In genomic region chr6:156976144-156977088, GRCh38 we compare ENCODE assay signal across 9 cellular contexts.
DNase-seq lines count a peak whose midpoint lies in the region; ATAC-seq and TF ChIP-seq lines count a peak whose summit lies in the region.
"Had no signal": no experiment of that assay in that cellular context is flagged by ENCODE, and none has a peak within 500 bp of the region (broad histone marks: within the 10 kb centered on the region; RNA-seq: fewer than 3 reads in every experiment).

No MANE protein-coding gene starts in this region.

- peak; percentile 25 for ATAC-seq in activated CD4-positive, alpha-beta T cell treated with anti-CD3 and anti-CD28 coated beads for 36 hours
- ATAC-seq in stimulated activated naive CD8-positive, alpha-beta T cell treated with anti-CD3 and anti-CD28 coated beads, Interleukin-15, Interleukin-2, amounts not matched to agents 100 U/mL and 50 U/mL, for 24 hours = peak; percentile 42

- H3K9me3 Mint-ChIP-seq in activated CD4-positive, alpha-beta T cell treated with anti-CD3 and anti-CD28 coated beads for 36 hours (ENCODE audit: low read depth) = no peaks in the 10 kb centered on the region

- peak overlapping the region; percentile 58 for H3K4me3 Mint-ChIP-seq in activated CD4-positive, alpha-beta T cell treated with anti-CD3 and anti-CD28 coated beads for 36 hours

- DNase-seq in activated CD4-positive, alpha-beta T cell treated with anti-CD3 and anti-CD28 coated beads for 36 hours = peak; percentile 25
- no peak for DNase-seq in activated CD4-positive, alpha-beta T cell treated with anti-CD3 and anti-CD28 coated beads, Interleukin-2, amount 50 U/mL, for 48 hours
- DNase-seq in SK-N-SH (no peak), glomerular visceral epithelial cell (ENCODE audit: extremely low spot score) (peak; percentile 46), A673 (ENCODE audit: low spot score) (no peak), GM19240 (ENCODE audit: insufficient read length, low spot score) (no peak), AG20443 (ENCODE audit: low spot score) (no peak)
- DNase-seq in stimulated activated naive CD8-positive, alpha-beta T cell treated with anti-CD3 and anti-CD28 coated beads, Interleukin-15, Interleukin-2, amounts not matched to agents 100 U/mL and 50 U/mL, for 24 hours = no peak

- H3K27ac ChIP-seq in SK-N-SH (ENCODE audit: low read depth in 2 of 2, low read length in 1 of 2) (peak overlapping the region; percentile 63 to 69), A673 (ENCODE audit: low read depth, low read length, poor library complexity, severe bottlenecking) (no peak overlapping the region)
- H3K27ac ChIP-seq: C4-2B had no signal

- no peaks in the 10 kb centered on the region for H3K9me2 ChIP-seq in SK-N-SH

- peaks cover 86% of the 10 kb centered on the region for H3K4me1 Mint-ChIP-seq in activated CD4-positive, alpha-beta T cell treated with anti-CD3 and anti-CD28 coated beads for 36 hours

- peak overlapping the region; percentile 47 to 55 for H3K4me3 ChIP-seq in SK-N-SH (ENCODE audit: low read depth in 2 of 2, low read length in 1 of 2)
- H3K4me3 ChIP-seq in A673 (ENCODE audit: low read depth, low read length, poor library complexity, severe bottlenecking) = no peak overlapping the region

- H3K9ac ChIP-seq in SK-N-SH = peak overlapping the region; percentile 63

- TF ChIP-seq EP300 in SK-N-SH (IDR thresholded peaks at IDR 0.05; ENCODE audit: borderline replicate concordance in 1 of 2, low read depth in 1 of 2, low read length in 1 of 2) = no peak

- H3K36me3 ChIP-seq in SK-N-SH (replicated peaks in 1 of 2; ENCODE audit: control insufficient read depth in 1 of 2, insufficient read depth in 2 of 2, low read length in 1 of 2) (peaks cover 0 to 5% of the 10 kb centered on the region in 2 experiments), A673 (ENCODE audit: insufficient read depth, low read length, poor library complexity, severe bottlenecking) (no peaks in the 10 kb centered on the region)

- H3K27me3 Mint-ChIP-seq in activated CD4-positive, alpha-beta T cell treated with anti-CD3 and anti-CD28 coated beads for 36 hours = no peaks in the 10 kb centered on the region

- peak overlapping the region; percentile 77; the same call in 1 of the 2 replicates for H2AFZ ChIP-seq in SK-N-SH (ENCODE audit: low read depth)

- H3K9me3 ChIP-seq in SK-N-SH (no peaks in the 10 kb centered on the region), A673 (ENCODE audit: low read depth, low read length, poor library complexity, severe bottlenecking) (no peaks in the 10 kb centered on the region)

- peaks cover 56% of the 10 kb centered on the region for H4K20me1 ChIP-seq in SK-N-SH (ENCODE audit: insufficient read depth)

- H3K4me1 ChIP-seq in SK-N-SH (ENCODE audit: control insufficient read depth in 1 of 2, insufficient read depth in 2 of 2, low read depth in 1 of 2, low read length in 1 of 2) (peaks cover 0 to 29% of the 10 kb centered on the region in 2 experiments; a peak in 3 of 4 replicates), A673 (ENCODE audit: insufficient read depth, low read length, poor library complexity, severe bottlenecking) (peaks cover 12% of the 10 kb centered on the region)

- POLR2A ChIA-PET in activated CD4-positive, alpha-beta T cell treated with anti-CD3 and anti-CD28 coated beads for 36 hours (lab: Charles Lee) = interaction anchor here (1.0 kb wide), 1 partner anchor 19 kb away, joined by 3 read pairs; no protein-coding TSS in a partner anchor
- POLR2A ChIA-PET in SK-N-SH (lab: Yijun Ruan, JAX) = no interaction called here
- POLR2A ChIA-PET in A673 (lab: Charles Lee; ENCODE audit: low non-redundant PET) = no interaction called here

- H3K27me3 ChIP-seq in SK-N-SH (ENCODE audit: insufficient read depth) = no peaks in the 10 kb centered on the region
- no peaks in the 10 kb centered on the region for H3K27me3 ChIP-seq in A673 (replicated peaks; ENCODE audit: insufficient read depth, low read depth, low read length, poor library complexity)

- H3K79me2 ChIP-seq in SK-N-SH (ENCODE audit: insufficient read depth) = peaks cover 99% of the 10 kb centered on the region

- H3K4me2 ChIP-seq in SK-N-SH = peak overlapping the region; percentile 72

- peaks cover 1% of the 10 kb centered on the region for H3K36me3 Mint-ChIP-seq in activated CD4-positive, alpha-beta T cell treated with anti-CD3 and anti-CD28 coated beads for 36 hours (ENCODE audit: low read depth)

- CTCF ChIA-PET in activated CD4-positive, alpha-beta T cell treated with anti-CD3 and anti-CD28 coated beads for 36 hours (lab: Charles Lee) = interaction anchor here (1.7 kb wide), 1 partner anchor 12 kb away, joined by 5 read pairs; no protein-coding TSS in a partner anchor
- CTCF ChIA-PET in SK-N-SH (lab: Yijun Ruan, JAX) (interaction anchor here (1.7 kb wide), 1 partner anchor 19 kb away, joined by 3 read pairs; no protein-coding TSS in a partner anchor), A673 (lab: Charles Lee) (no interaction called here)

- intact Hi-C loops in activated CD4-positive, alpha-beta T cell treated with anti-CD3 and anti-CD28 coated beads for 36 hours (cut with DNase I, micrococcal nuclease) = loop anchor here (5.0 kb wide), 2 partner anchors 119 to 199 kb away; partner anchors contain the start of gene ARID1B (in 1 of the 2)
- intact Hi-C loops in A673 (cut with micrococcal nuclease; ENCODE audit: unreplicated experiment) = no loop called here

- no peak for TF ChIP-seq RAD21 in SK-N-SH (IDR thresholded peaks at IDR 0.05; ENCODE audit: low read length)

- no TSS peak for BruUV-seq in A673 (replicated peaks; lab: Mats Ljungman, UMichigan)

- WGBS in SK-N-SH (ENCODE audit: low lambda C conversion rate) = 24% methylated on average over 18 of the region's 21 CpGs

- peaks cover 14% of the 10 kb centered on the region for H3F3A ChIP-seq in SK-N-SH (replicated peaks; ENCODE audit: insufficient read depth)

- TF ChIP-seq CTCF in SK-N-SH (IDR thresholded peaks at IDR 0.05) (no peak), A673 (conservative IDR thresholded peaks at IDR 0.05; ENCODE audit: low read depth, low read length) (no peak)

- peak overlapping the region; percentile 47 for H3K27ac Mint-ChIP-seq in activated CD4-positive, alpha-beta T cell treated with anti-CD3 and anti-CD28 coated beads for 36 hours

TF ChIP-seq in SK-N-SH, 30 proteins besides CTCF, POLR2A, EP300 and RAD21 (continues in another document):
- no peak for TF ChIP-seq GATA2 (CRISPR knock-in tag; IDR thresholded peaks at IDR 0.05)
- TF ChIP-seq FOXM1 (IDR thresholded peaks at IDR 0.05; ENCODE audit: low read depth) = no peak
- TF ChIP-seq JUND (IDR thresholded peaks at IDR 0.05) = no peak
- peak; percentile 30; the same call in 1 of the 2 replicates for TF ChIP-seq SIN3A (IDR thresholded peaks at IDR 0.05; ENCODE audit: borderline replicate concordance, low read depth, low read length)
- TF ChIP-seq MAX (IDR thresholded peaks at IDR 0.05; ENCODE audit: low read depth) = peak; percentile 82
- TF ChIP-seq GABPA (IDR thresholded peaks at IDR 0.05; ENCODE audit: low read depth) = no peak
- TF ChIP-seq MXI1 (IDR thresholded peaks at IDR 0.05; ENCODE audit: low read depth, low read length) = peak; percentile 72; the same call in 1 of the 2 replicates
- no peak for TF ChIP-seq RXRA (IDR thresholded peaks at IDR 0.05; ENCODE audit: borderline replicate concordance, low read depth)
- TF ChIP-seq EZH2phosphoT487 (IDR thresholded peaks at IDR 0.05; ENCODE audit: borderline replicate concordance, low read depth) = no peak
- TF ChIP-seq SMC3 (IDR thresholded peaks at IDR 0.05; ENCODE audit: low read depth, low read length) = no peak
- TF ChIP-seq REST (IDR thresholded peaks at IDR 0.05; ENCODE audit: low read depth, low read length) = no peak
- no peak for TF ChIP-seq ZBTB33 (IDR thresholded peaks at IDR 0.05; ENCODE audit: borderline replicate concordance, low read depth)

Comparison
In these comparisons a context has a peak if more than half of its experiments do, and no peak if none do; other contexts are left out.
1. DNase-seq: peak in activated CD4-positive, alpha-beta T cell treated with anti-CD3 and anti-CD28 coated beads for 36 hours (single experiment) and glomerular visceral epithelial cell (single experiment); none in activated CD4-positive, alpha-beta T cell treated with anti-CD3 and anti-CD28 coated beads, Interleukin-2, amount 50 U/mL, for 48 hours (0 of 2), SK-N-SH (single experiment), stimulated activated naive CD8-positive, alpha-beta T cell treated with anti-CD3 and anti-CD28 coated beads, Interleukin-15, Interleukin-2, amounts not matched to agents 100 U/mL and 50 U/mL, for 24 hours (single experiment), A673 (single experiment), GM19240 (single experiment) and AG20443 (single experiment).